ENCODE assay signal across 9 cellular contexts in genomic region chr22:27801197-27801615, GRCh38. TPM values are rescaled to one million over a fixed set of nuclear protein-coding genes. Genes with fewer than 3 reads are reported as not detected.
A peak's percentile ranks its signal among the peaks of the same experiment; 100 is the strongest.
DNase-seq lines count a peak whose midpoint lies in the region; ATAC-seq and TF ChIP-seq lines count a peak whose summit lies in the region.
"Had no signal": no experiment of that assay in that cellular context is flagged by ENCODE, and none has a peak within 500 bp of the region (broad histone marks: within the 10 kb centered on the region; RNA-seq: fewer than 3 reads in every experiment).

No MANE protein-coding gene starts in this region.

- H3K27me3 Mint-ChIP-seq in activated CD4-positive, alpha-beta memory T cell treated with anti-CD3 and anti-CD28 coated beads, Interleukin-2, amount 10 ng/mL, durations not matched to agents 7 days and 5 days = peaks cover 27% of the 10 kb centered on the region
- H3K27me3 Mint-ChIP-seq in naive thymus-derived CD8-positive, alpha-beta T cell = peaks cover 10 to 26% (median 16%) of the 10 kb centered on the region in 5 donors

- H3K4me1 Mint-ChIP-seq in activated CD4-positive, alpha-beta memory T cell treated with anti-CD3 and anti-CD28 coated beads, Interleukin-2, amount 10 ng/mL, durations not matched to agents 7 days and 5 days = peaks cover 9% of the 10 kb centered on the region
- H3K4me1 Mint-ChIP-seq in naive thymus-derived CD8-positive, alpha-beta T cell = peaks cover 17 to 23% (median 17%) of the 10 kb centered on the region in 4 donors

- DNase-seq in activated CD4-positive, CD25-positive, alpha-beta regulatory T cell (lab: John Stamatoyannopoulos, UW) = no peak
- peak; percentile 19 for DNase-seq in activated CD4-positive, alpha-beta memory T cell treated with anti-CD3 and anti-CD28 coated beads, Interleukin-2, amount 10 ng/mL, durations not matched to agents 7 days and 5 days
- no peak for DNase-seq in epithelial cell of proximal tubule (ENCODE audit: low read depth)
- DNase-seq in naive thymus-derived CD8-positive, alpha-beta T cell = peak in 5 of 10 donors; percentile 6 to 40 (median 34)
- no peak for DNase-seq in RKO (ENCODE audit: low spot score)
- DNase-seq in Kasumi-1 (lab: John Stamatoyannopoulos, UW) = no peak

- no peaks in the 10 kb centered on the region for H3K36me3 ChIP-seq in urinary bladder (ENCODE audit: insufficient read depth)

- H3K4me3 Mint-ChIP-seq in activated CD4-positive, alpha-beta memory T cell treated with anti-CD3 and anti-CD28 coated beads, Interleukin-2, amount 10 ng/mL, durations not matched to agents 7 days and 5 days = peak overlapping the region; percentile 59
- peak overlapping the region; percentile 85 to 92 (median 88) for H3K4me3 Mint-ChIP-seq in naive thymus-derived CD8-positive, alpha-beta T cell

- no peak overlapping the region for H3K27ac ChIP-seq in urinary bladder (ENCODE audit: low read depth)

- under 1% methylated on average over 58 of the region's 58 CpGs for WGBS in urinary bladder

- peak; percentile 27 to 51 for ATAC-seq in activated CD4-positive, CD25-positive, alpha-beta regulatory T cell treated with anti-CD3 and anti-CD28 coated beads, Interleukin-2, amount 50 U/mL, for 24 hours
- ATAC-seq in naive thymus-derived CD8-positive, alpha-beta T cell = peak; percentile 56

- no peaks in the 10 kb centered on the region for H3K9me3 Mint-ChIP-seq in activated CD4-positive, alpha-beta memory T cell treated with anti-CD3 and anti-CD28 coated beads, Interleukin-2, amount 10 ng/mL, durations not matched to agents 7 days and 5 days
- H3K9me3 Mint-ChIP-seq in naive thymus-derived CD8-positive, alpha-beta T cell = no peaks in the 10 kb centered on the region
- H3K9me3 Mint-ChIP-seq: activated naive CD4-positive, alpha-beta T cell treated with anti-CD3 and anti-CD28 coated beads, Interleukin-2, amount 50 U/mL, for 72 hours had no signal

- H3K4me1 ChIP-seq in urinary bladder (ENCODE audit: insufficient read depth) = peaks cover 2% of the 10 kb centered on the region

- POLR2A ChIA-PET in activated CD4-positive, alpha-beta memory T cell treated with anti-CD3 and anti-CD28 coated beads, Interleukin-2, amount 10 ng/mL, durations not matched to agents 7 days and 5 days (lab: Charles Lee) = no interaction called here
- POLR2A ChIA-PET in naive thymus-derived CD8-positive, alpha-beta T cell (lab: Charles Lee) = no interaction called here

- H3K27ac Mint-ChIP-seq in activated CD4-positive, alpha-beta memory T cell treated with anti-CD3 and anti-CD28 coated beads, Interleukin-2, amount 10 ng/mL, durations not matched to agents 7 days and 5 days = no peak overlapping the region
- H3K27ac Mint-ChIP-seq in naive thymus-derived CD8-positive, alpha-beta T cell = peak overlapping the region in 1 of 10 donors; percentile 56
- H3K27ac Mint-ChIP-seq: activated naive CD4-positive, alpha-beta T cell treated with anti-CD3 and anti-CD28 coated beads, Interleukin-2, amount 50 U/mL, for 72 hours had no signal

- CTCF ChIA-PET in activated CD4-positive, alpha-beta memory T cell treated with anti-CD3 and anti-CD28 coated beads, Interleukin-2, amount 10 ng/mL, durations not matched to agents 7 days and 5 days (lab: Charles Lee) = no interaction called here

- TF ChIP-seq CTCF in epithelial cell of proximal tubule (conservative IDR thresholded peaks at IDR 0.05; ENCODE audit: low read depth, low read length) = no peak

- H3K4me3 ChIP-seq in epithelial cell of proximal tubule (ENCODE audit: low read depth, low read length) (peak overlapping the region; percentile 60), urinary bladder (ENCODE audit: low read depth, low read length) (peak overlapping the region; percentile 90)

- no peaks in the 10 kb centered on the region for H3K36me3 Mint-ChIP-seq in activated CD4-positive, alpha-beta memory T cell treated with anti-CD3 and anti-CD28 coated beads, Interleukin-2, amount 10 ng/mL, durations not matched to agents 7 days and 5 days (ENCODE audit: low read depth)
- no peaks in the 10 kb centered on the region for H3K36me3 Mint-ChIP-seq in naive thymus-derived CD8-positive, alpha-beta T cell
- H3K36me3 Mint-ChIP-seq: activated naive CD4-positive, alpha-beta T cell treated with anti-CD3 and anti-CD28 coated beads, Interleukin-2, amount 50 U/mL, for 72 hours had no signal

RNA-seq across cellular contexts. Expression of gene MN1, which starts 0.3 kb away (rescaled TPM):
- under 1 TPM; 0.35 to 0.40 TPM for total RNA-seq in activated CD4-positive, alpha-beta memory T cell treated with anti-CD3 and anti-CD28 coated beads, Interleukin-2, amount 10 ng/mL, durations not matched to agents 7 days and 5 days
- 0.06 and 2.1 TPM in 2 replicates for total RNA-seq in epithelial cell of proximal tubule
- under 1 TPM; 0.22 to 0.39 TPM for total RNA-seq in naive thymus-derived CD8-positive, alpha-beta T cell
- under 1 TPM in 1 of 3 donors, not detected in 2; 0.10 TPM for polyA plus RNA-seq in naive thymus-derived CD8-positive, alpha-beta T cell
- 9.1 TPM for total RNA-seq in urinary bladder
- polyA plus RNA-seq in urinary bladder = 5.1 TPM
